Comparison of ENCODE assay signal across 19 cellular contexts in the genomic region with DNA sequence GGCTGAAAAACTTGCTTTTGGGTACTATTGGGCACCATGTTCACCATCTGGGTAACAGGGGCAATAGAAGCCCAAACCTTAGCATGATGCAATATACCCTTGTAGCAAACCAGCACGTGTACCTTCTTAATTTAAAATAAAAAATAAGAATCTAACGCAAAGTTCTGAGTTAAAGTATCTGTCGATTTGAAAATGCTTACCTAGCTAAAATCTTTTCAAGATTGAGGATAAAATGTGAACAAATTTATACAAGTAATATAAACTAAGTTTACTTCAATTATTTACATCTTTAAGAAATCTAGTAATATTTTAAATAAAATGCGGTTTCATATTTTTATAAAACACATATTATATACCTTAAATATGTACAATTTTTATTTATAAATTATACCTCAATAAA.
"Had no signal": no experiment of that assay in that cellular context is flagged by ENCODE, and none has a peak within 500 bp of the region (broad histone marks: within the 10 kb centered on the region; RNA-seq: fewer than 3 reads in every experiment).

No MANE protein-coding gene starts in this region.

- H3K27ac ChIP-seq: RWPE1 had no signal

- H3K27me3 ChIP-seq: MG63 had no signal

- H3K36me3 ChIP-seq: MG63 had no signal

- H3K9ac ChIP-seq: SK-N-SH had no signal

- H3K4me3 ChIP-seq: MG63 had no signal

- H3K9me3 ChIP-seq: MG63, SK-N-SH had no signal

- DNase-seq: KG1, MG63, NCI-H1092, NCI-H1105 treated with DMSO at 0.1 percent for 48 hours, NCI-H1417 treated with DMSO at 0.1 percent for 48 hours, NCI-H146, NCI-H1694 treated with DMSO at 0.1 percent for 48 hours, NCI-H1930, NCI-H2081, NCI-H2107, NCI-H2227 treated with DMSO at 0.1 percent for 48 hours, NCI-H524 treated with DMSO at 0.1 percent for 48 hours, NCI-H69, NCI-H774, SHP77, SK-N-SH, SW 1271, T-cell had no signal

- ATAC-seq: T-cell had no signal

- H3K4me2 ChIP-seq: SK-N-SH had no signal
